ENCODE assay signal across 9 cellular contexts in the genomic region with DNA sequence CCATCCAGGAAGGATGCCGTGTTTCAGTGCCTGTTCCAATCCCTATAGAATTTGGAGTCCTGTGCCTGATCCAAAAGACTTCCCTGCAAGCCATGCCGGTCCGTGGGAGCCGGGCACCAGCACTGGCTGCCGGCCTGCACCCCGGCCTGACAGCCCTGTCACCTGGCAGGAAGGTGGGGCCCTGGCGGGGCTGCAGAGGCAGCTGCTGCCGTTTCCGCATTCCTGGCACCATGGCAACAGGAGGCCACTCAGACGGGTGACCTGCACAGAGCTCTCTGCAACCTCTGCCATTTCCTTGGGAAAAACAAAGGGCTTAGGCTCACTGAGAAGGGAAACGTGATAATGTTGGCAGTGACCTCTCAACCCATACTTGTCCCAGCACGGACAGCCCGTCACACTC.
DNase-seq lines count a peak whose midpoint lies in the region; ATAC-seq, FAIRE-seq and TF ChIP-seq lines count a peak whose summit lies in the region.
"Had no signal": no experiment of that assay in that cellular context is flagged by ENCODE, and none has a peak within 500 bp of the region (broad histone marks: within the 10 kb centered on the region; RNA-seq: fewer than 3 reads in every experiment).

No MANE protein-coding gene starts in this region.

- no peaks in the 10 kb centered on the region for H3K36me3 ChIP-seq in transverse colon

- H3K4me1 ChIP-seq in transverse colon: peaks cover 10 to 28% (median 13%) of the 10 kb centered on the region in 4 donors

- H3K4me1 Mint-ChIP-seq in MCF 10A (ENCODE audit: insufficient read depth, unreplicated experiment): peaks cover 4% of the 10 kb centered on the region
- H3K4me1 Mint-ChIP-seq: CD4-positive, CD25-positive, alpha-beta regulatory T cell had no signal

- no peaks in the 10 kb centered on the region for H3K9me3 Mint-ChIP-seq in MCF 10A (ENCODE audit: unreplicated experiment)

- H3K27me3 Mint-ChIP-seq in MCF 10A (ENCODE audit: insufficient read depth, unreplicated experiment): no peaks in the 10 kb centered on the region

- WGBS in transverse colon (ENCODE audit: low coverage in 1 of 2), 2 donors: 36% methylated on average over 13 of the region's 13 CpGs; no CpG with 5 or more reads in 1 of the 2 donors

- TF ChIP-seq POLR2A in transverse colon (IDR thresholded peaks at IDR 0.05): no peak

- peak overlapping the region in 1 of 4 donors; percentile 17 for H3K27ac ChIP-seq in transverse colon

- no peak for ATAC-seq in HG03457 (IDR thresholded peaks at IDR 0.05; ENCODE audit: unreplicated experiment)

- no peak overlapping the region for H3K4me3 ChIP-seq in transverse colon

- TF ChIP-seq CTCF in MCF 10A (IDR thresholded peaks at IDR 0.05; ENCODE audit: unreplicated experiment): no peak
- no peak for TF ChIP-seq CTCF in transverse colon (IDR thresholded peaks at IDR 0.05)

- FAIRE-seq in RCC 7860 (lab: Jason Lieb, UNC): no peak

- H3K4me3 Mint-ChIP-seq in MCF 10A (ENCODE audit: unreplicated experiment): no peak overlapping the region
- H3K4me3 Mint-ChIP-seq: CD4-positive, CD25-positive, alpha-beta regulatory T cell had no signal

- CTCF ChIA-PET in MCF 10A (lab: Yijun Ruan, JAX): interaction anchor here (0.6 to 1.8 kb wide), 4 partner anchors 8 to 348 kb away, joined by 3 to 8 read pairs (median 4); no protein-coding TSS in a partner anchor

- no peaks in the 10 kb centered on the region for H3K27me3 ChIP-seq in transverse colon

- no TSS peak for BruUV-seq in MCF 10A (replicated peaks; lab: Mats Ljungman, UMichigan)

- H3K36me3 Mint-ChIP-seq in MCF 10A (ENCODE audit: insufficient read depth, unreplicated experiment): no peaks in the 10 kb centered on the region
- H3K36me3 Mint-ChIP-seq: CD4-positive, CD25-positive, alpha-beta regulatory T cell had no signal

- in situ Hi-C loops in T47D (cut with HindIII; ENCODE audit: low pct_unique_long_range_greater_than_20kb, low sequenced_read_pairs) (no loop called here), transverse colon (cut with MboI; ENCODE audit: low pct_ligation_motif_present in 1 of 4, low pct_unique_long_range_greater_than_20kb in 1 of 4, low sequenced_read_pairs in 3 of 4) (no loop called here)

- no peak for TF ChIP-seq EP300 in transverse colon (IDR thresholded peaks at IDR 0.05; ENCODE audit: low read depth)

- DNase-seq in T47D (ENCODE audit: low read depth in 1 of 2, low spot score in 1 of 2) (peak; percentile 64 to 87), MCF 10A (ENCODE audit: unreplicated experiment) (no peak), RCC 7860 (ENCODE audit: low spot score) (peak; percentile 14), iPS-NIHi11 (ENCODE audit: low spot score) (peak; percentile 93), transverse colon (peak; percentile 88), OCI-M1 (lab: John Stamatoyannopoulos, UW) (no peak)
- no peak for DNase-seq in activated CD8-positive, alpha-beta memory T cell treated with anti-CD3 and anti-CD28 coated beads, Interleukin-2, amount 50 U/mL, for 4 hours

- POLR2A ChIA-PET in MCF 10A (lab: Yijun Ruan, JAX): no interaction called here

- no peak overlapping the region for H3K27ac Mint-ChIP-seq in MCF 10A (ENCODE audit: low read depth, unreplicated experiment)

- intact Hi-C loops in MCF 10A (cut with micrococcal nuclease) (no loop called here), transverse colon (cut with DNase I; ENCODE audit: low total_unique reads) (no loop called here)

- H3K9me3 ChIP-seq in transverse colon: no peaks in the 10 kb centered on the region

Comparison
In these comparisons a context has a peak if more than half of its experiments do, and no peak if none do; other contexts are left out.
1. DNase-seq: peak in T47D (2 of 2), RCC 7860 (single experiment), iPS-NIHi11 (single experiment) and transverse colon (single experiment); none in MCF 10A (single experiment), OCI-M1 (single experiment) and activated CD8-positive, alpha-beta memory T cell treated with anti-CD3 and anti-CD28 coated beads, Interleukin-2, amount 50 U/mL, for 4 hours (single experiment).